Comparison of ENCODE assay signal across 9 cellular contexts in the genomic region with DNA sequence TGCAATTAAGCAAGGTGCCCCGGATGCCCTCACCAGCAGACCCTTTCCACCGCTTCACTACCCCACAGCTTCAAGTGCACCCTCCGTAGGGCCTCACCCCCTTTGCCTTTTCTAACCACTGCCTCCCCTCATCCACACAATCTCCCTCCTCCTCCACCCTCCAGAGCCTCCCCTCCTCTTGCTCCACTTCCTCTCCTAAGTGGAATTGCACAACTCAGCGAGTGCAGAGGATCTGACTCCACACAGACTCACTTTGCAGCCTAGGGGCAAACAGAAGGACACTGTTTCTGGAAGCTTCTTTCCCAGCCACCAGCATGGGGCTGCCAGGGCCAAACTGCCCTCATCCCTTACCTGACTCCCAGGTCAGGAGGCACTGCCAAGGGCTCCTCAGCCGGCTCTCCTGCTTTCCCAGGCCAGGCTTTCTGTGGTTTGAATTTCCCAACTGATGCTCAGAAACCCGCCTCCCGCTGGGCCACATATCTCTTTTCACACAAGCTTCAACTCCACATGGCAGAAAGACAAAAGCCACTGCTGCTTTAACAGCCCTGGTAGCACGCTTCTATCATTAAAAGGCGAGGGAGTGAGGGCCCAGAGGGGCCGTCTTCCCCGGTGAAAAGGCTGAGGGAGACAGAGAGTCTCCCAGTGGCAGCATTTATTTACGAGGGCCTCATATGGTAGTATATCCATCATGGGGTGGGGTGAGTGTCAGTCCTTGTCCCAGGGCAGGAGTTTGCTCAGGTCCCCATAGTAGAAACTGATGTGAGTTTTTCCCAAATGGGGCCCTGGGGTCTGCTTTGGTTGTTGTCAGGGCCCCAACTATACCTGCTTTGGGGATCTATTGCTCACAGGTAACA.
DNase-seq lines count a peak whose midpoint lies in the region; ATAC-seq and TF ChIP-seq lines count a peak whose summit lies in the region.
"Had no signal": no experiment of that assay in that cellular context is flagged by ENCODE, and none has a peak within 500 bp of the region (broad histone marks: within the 10 kb centered on the region; RNA-seq: fewer than 3 reads in every experiment).

No MANE protein-coding gene starts in this region.

- 29% methylated on average over 12 of the region's 12 CpGs for WGBS in mammary epithelial cell (ENCODE audit: low coverage, missing lambda C conversion rate)

- dilution Hi-C loops in mammary epithelial cell (cut with HindIII; ENCODE audit: low sequenced_read_pairs): no loop called here

- peak; percentile 86 to 87 for ATAC-seq in lower lobe of right lung
- ATAC-seq in HG03097 (IDR thresholded peaks at IDR 0.05; ENCODE audit: low FRiP score, unreplicated experiment): no peak
- ATAC-seq: HCT116 had no signal

- in situ Hi-C loops in mammary epithelial cell (cut with MboI; ENCODE audit: low sequenced_read_pairs in 2 of 2): no loop called here

- no TSS peak for BruUV-seq in mammary epithelial cell (replicated peaks; lab: Mats Ljungman, UMichigan)

- intact Hi-C loops in mammary epithelial cell (cut with micrococcal nuclease): no loop called here
- intact Hi-C loops in lower lobe of right lung (cut with DNase I): no loop called here
- intact Hi-C loops in uterus (cut with DNase I; ENCODE audit: low total_unique reads): no loop called here

- H2AFZ ChIP-seq in ACC112 (ENCODE audit: low read length, unreplicated experiment): peak overlapping the region; percentile 39
- H2AFZ ChIP-seq in mammary epithelial cell (ENCODE audit: low read depth, low read length): peak overlapping the region; percentile 63

- TF ChIP-seq POLR2A in uterus (IDR thresholded peaks at IDR 0.05): no peak

- H3K9ac ChIP-seq in mammary epithelial cell (ENCODE audit: insufficient read depth, low read length): no peak overlapping the region

- H3K36me3 ChIP-seq in ACC112 (ENCODE audit: insufficient read depth, low read length) (no peaks in the 10 kb centered on the region), mammary epithelial cell (ENCODE audit: insufficient read depth, low read length) (no peaks in the 10 kb centered on the region), lower lobe of right lung (no peaks in the 10 kb centered on the region), uterus (no peaks in the 10 kb centered on the region)

- CTCF ChIA-PET in mammary epithelial cell (lab: Charles Lee; ENCODE audit: low non-redundant PET): no interaction called here

- TF ChIP-seq CTCF in mammary epithelial cell (conservative IDR thresholded peaks at IDR 0.05 in 1 of 2, IDR thresholded peaks at IDR 0.05 in 1 of 2; ENCODE audit: extremely low read depth in 1 of 2, insufficient read depth in 1 of 2, low read depth in 1 of 2, low read length in 2 of 2): no peak
- no peak for TF ChIP-seq CTCF in lower lobe of right lung (IDR thresholded peaks at IDR 0.05)
- TF ChIP-seq CTCF in uterus (IDR thresholded peaks at IDR 0.05): no peak

- H3K79me2 ChIP-seq in ACC112 (ENCODE audit: control insufficient read depth, insufficient read depth, low read length, unreplicated experiment) (no peaks in the 10 kb centered on the region), mammary epithelial cell (ENCODE audit: insufficient read depth, low read length) (no peaks in the 10 kb centered on the region)

- H3K9me3 ChIP-seq in mammary epithelial cell (replicated peaks; ENCODE audit: insufficient read depth, low read length) (no peaks in the 10 kb centered on the region), lower lobe of right lung (no peaks in the 10 kb centered on the region), uterus (no peaks in the 10 kb centered on the region)

- H3K27me3 ChIP-seq in ACC112 (ENCODE audit: insufficient read depth, low read length) (peaks cover 33% of the 10 kb centered on the region), mammary epithelial cell (ENCODE audit: insufficient read depth, low read length) (no peaks in the 10 kb centered on the region), lower lobe of right lung (ENCODE audit: low read depth) (no peaks in the 10 kb centered on the region), uterus (no peaks in the 10 kb centered on the region)

- DNase-seq in MV-4-11 (lab: John Stamatoyannopoulos, UW): peak; percentile 96
- peak; percentile 84 for DNase-seq in mammary epithelial cell
- DNase-seq in lower lobe of right lung: peak; percentile 63
- DNase-seq in uterus: no peak
- no peak for DNase-seq in NCI-H774 (lab: John Stamatoyannopoulos, UW)
- no peak for DNase-seq in T1000 (lab: John Stamatoyannopoulos, UW)

- H3K4me3 ChIP-seq in ACC112 (ENCODE audit: low read depth, low read length) (no peak overlapping the region), mammary epithelial cell (replicated peaks in 1 of 3; ENCODE audit: insufficient read depth in 1 of 3, low read depth in 2 of 3, low read length in 3 of 3) (no peak overlapping the region), lower lobe of right lung (no peak overlapping the region), uterus (no peak overlapping the region)

- peak overlapping the region; percentile 25 for H3K4me2 ChIP-seq in mammary epithelial cell (ENCODE audit: insufficient read depth, low read depth, low read length)

- no peaks in the 10 kb centered on the region for H4K20me1 ChIP-seq in mammary epithelial cell (ENCODE audit: insufficient read depth, low read length)

- H3K4me1 ChIP-seq in ACC112 (ENCODE audit: control insufficient read depth, insufficient read depth, low read length, unreplicated experiment) (peaks cover 20% of the 10 kb centered on the region), mammary epithelial cell (ENCODE audit: insufficient read depth, low read length) (peaks cover 36% of the 10 kb centered on the region), lower lobe of right lung (peaks cover 46% of the 10 kb centered on the region), uterus (no peaks in the 10 kb centered on the region)

- H3K27ac ChIP-seq in ACC112 (ENCODE audit: low read depth, low read length) (no peak overlapping the region), mammary epithelial cell (ENCODE audit: insufficient read depth, low read depth, low read length) (peak overlapping the region; percentile 86), lower lobe of right lung (peak overlapping the region; percentile 71), uterus (no peak overlapping the region)

Comparison
In these comparisons a context has a peak if more than half of its experiments do, and no peak if none do; other contexts are left out.
1. H3K27ac ChIP-seq: peak in mammary epithelial cell (single experiment) and lower lobe of right lung (single experiment); none in ACC112 (single experiment) and uterus (0 of 2).
2. DNase-seq: peak in MV-4-11 (single experiment), mammary epithelial cell (single experiment) and lower lobe of right lung (single experiment); none in uterus (0 of 2), NCI-H774 (single experiment) and T1000 (single experiment).